Comparison of ENCODE assay signal across 8 cellular contexts in the genomic region with DNA sequence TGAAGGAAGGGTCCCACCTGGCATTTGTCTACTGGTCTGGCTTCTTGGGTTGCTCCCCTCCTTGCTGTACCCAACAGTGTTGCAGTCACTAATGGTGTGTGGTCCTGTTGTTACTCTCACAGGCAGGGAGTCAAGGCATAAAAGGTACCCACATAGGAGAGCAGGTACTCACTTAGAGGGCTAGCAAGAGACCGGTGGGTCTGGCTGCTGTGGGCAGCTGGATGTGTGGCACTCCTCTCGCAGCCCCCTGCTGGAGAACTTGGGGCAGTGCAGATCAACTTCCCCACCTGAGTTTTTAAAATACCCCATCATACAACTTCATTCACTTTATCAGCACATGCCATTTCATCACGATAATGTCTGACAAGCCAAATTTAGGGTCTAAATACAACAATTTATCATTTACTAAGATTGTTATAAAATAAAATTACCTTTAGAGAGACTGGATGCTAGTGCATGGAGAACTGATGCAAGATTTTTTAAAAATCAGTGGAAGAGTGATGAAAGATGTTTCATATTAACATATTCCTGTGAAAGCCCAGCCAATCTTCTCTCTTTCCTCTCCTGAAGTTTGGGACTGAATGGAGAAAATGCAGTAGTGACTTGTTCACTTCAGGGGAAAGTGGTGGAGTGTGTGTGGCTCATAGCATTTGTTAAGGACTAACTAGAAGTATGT. TPM values are rescaled to one million over a fixed set of nuclear protein-coding genes. Genes with fewer than 3 reads are reported as not detected.
DNase-seq lines count a peak whose midpoint lies in the region; ATAC-seq lines count a peak whose summit lies in the region.

No MANE protein-coding gene starts in this region.

- H4K91ac ChIP-seq in mesenchymal stem cell (ENCODE audit: low read length) = no peak overlapping the region

- WGBS in mesenchymal stem cell = 19% methylated on average over 2 of the region's 3 CpGs

- H3K79me1 ChIP-seq in mesenchymal stem cell (replicated peaks; ENCODE audit: low read length, poor library complexity, severe bottlenecking) = peaks cover 19% of the 10 kb centered on the region

- H3K4me3 ChIP-seq in effector memory CD4-positive, alpha-beta T cell (ENCODE audit: insufficient read depth, low read depth, low read length, poor library complexity, severe bottlenecking) = no peak overlapping the region
- no peak overlapping the region for H3K4me3 ChIP-seq in mesenchymal stem cell (ENCODE audit: insufficient read depth in 1 of 2, low read depth in 1 of 2, low read length in 2 of 2)

- no peak overlapping the region for H2BK15ac ChIP-seq in mesenchymal stem cell (ENCODE audit: low read depth, poor library complexity, severe bottlenecking)

- no peak overlapping the region for H2AK5ac ChIP-seq in mesenchymal stem cell (ENCODE audit: low read length, severe bottlenecking)

- H3K4me2 ChIP-seq in mesenchymal stem cell (ENCODE audit: low read length, poor library complexity, severe bottlenecking) = no peak overlapping the region

- no peak overlapping the region for H4K8ac ChIP-seq in mesenchymal stem cell (ENCODE audit: low read length)

- no peak overlapping the region for H2BK120ac ChIP-seq in mesenchymal stem cell (ENCODE audit: low read depth, low read length)

- H2BK12ac ChIP-seq in mesenchymal stem cell (ENCODE audit: low read length in 2 of 2) = no peak overlapping the region

- H3K27ac ChIP-seq in effector memory CD4-positive, alpha-beta T cell (ENCODE audit: insufficient read depth, low read length, poor library complexity, severe bottlenecking) = no peak overlapping the region
- no peak overlapping the region for H3K27ac ChIP-seq in mesenchymal stem cell (ENCODE audit: low read length, poor library complexity, severe bottlenecking)

- H3K4ac ChIP-seq in mesenchymal stem cell (ENCODE audit: low read depth in 1 of 2, low read length in 2 of 2) = no peak overlapping the region

- H2BK5ac ChIP-seq in mesenchymal stem cell (ENCODE audit: low read depth, low read length, poor library complexity, severe bottlenecking) = no peak overlapping the region

- H3K36me3 ChIP-seq in effector memory CD4-positive, alpha-beta T cell (ENCODE audit: control insufficient read depth, insufficient read depth, low read length) = no peaks in the 10 kb centered on the region
- H3K36me3 ChIP-seq in mesenchymal stem cell (ENCODE audit: control insufficient read depth in 1 of 2, insufficient read depth in 2 of 2, low read depth in 1 of 2, low read length in 2 of 2) = peaks cover 21 to 23% of the 10 kb centered on the region in 2 experiments

- H3K27me3 ChIP-seq in effector memory CD4-positive, alpha-beta T cell (replicated peaks; ENCODE audit: control insufficient read depth, insufficient read depth, low read length, poor library complexity, severe bottlenecking) = no peaks in the 10 kb centered on the region
- no peaks in the 10 kb centered on the region for H3K27me3 ChIP-seq in mesenchymal stem cell (ENCODE audit: control insufficient read depth in 1 of 2, insufficient read depth in 1 of 2, low read length in 2 of 2)

- H3K4me1 ChIP-seq in effector memory CD4-positive, alpha-beta T cell (ENCODE audit: control insufficient read depth, insufficient read depth, low read length, poor library complexity, severe bottlenecking) = peaks cover 10% of the 10 kb centered on the region
- H3K4me1 ChIP-seq in mesenchymal stem cell (ENCODE audit: control insufficient read depth, insufficient read depth, low read depth, low read length) = no peaks in the 10 kb centered on the region

- H2AFZ ChIP-seq in mesenchymal stem cell (ENCODE audit: low read depth, low read length) = no peak overlapping the region

- no peaks in the 10 kb centered on the region for H3K9me3 ChIP-seq in effector memory CD4-positive, alpha-beta T cell (ENCODE audit: control insufficient read depth, low read length)
- no peaks in the 10 kb centered on the region for H3K9me3 ChIP-seq in mesenchymal stem cell (ENCODE audit: control insufficient read depth, low read length)

- no peak overlapping the region for H3K9ac ChIP-seq in mesenchymal stem cell (ENCODE audit: low read length)

- no peak overlapping the region for H3K18ac ChIP-seq in mesenchymal stem cell (ENCODE audit: low read depth in 1 of 2, low read length in 2 of 2)

- no peak overlapping the region for H3K23ac ChIP-seq in mesenchymal stem cell (ENCODE audit: low read length in 2 of 2)

- DNase-seq in COLO668 (lab: John Stamatoyannopoulos, UW; ENCODE audit: unreplicated experiment) (peak; percentile 67), NCI-H1694 treated with DMSO at 0.1 percent for 48 hours (lab: John Stamatoyannopoulos, UW) (peak; percentile 30), mesenchymal stem cell (peak; percentile 58), superior temporal gyrus (ENCODE audit: extremely low spot score) (peak; percentile 72)
- peak; percentile 57 to 63 for DNase-seq in activated CD4-positive, alpha-beta T cell treated with anti-CD3 and anti-CD28 coated beads for 4 hours
- DNase-seq in effector memory CD4-positive, alpha-beta T cell = peak; percentile 8 to 34 (median 15)

- H3K14ac ChIP-seq in mesenchymal stem cell (ENCODE audit: low read length in 2 of 2) = no peak overlapping the region

- ATAC-seq in GM19468 (IDR thresholded peaks at IDR 0.05; ENCODE audit: extremely low read depth, unreplicated experiment) (peak; percentile 39), GM19351 (IDR thresholded peaks at IDR 0.05; ENCODE audit: unreplicated experiment) (no peak)

RNA-seq across cellular contexts. Expression of a gene that starts 42.8 kb away (rescaled TPM):
- polyA plus RNA-seq in mesenchymal stem cell (2013, experiment 1 of 2) = 6.6 TPM
- polyA plus RNA-seq in mesenchymal stem cell (2013, experiment 2 of 2) = 7.5 TPM

Comparison
In these comparisons a context has a peak if more than half of its experiments do, and no peak if none do; other contexts are left out.
1. DNase-seq: peak in every context shown above with its lines; median percentile 72 in superior temporal gyrus; 67 in COLO668; 60 in activated CD4-positive, alpha-beta T cell treated with anti-CD3 and anti-CD28 coated beads for 4 hours; 58 in mesenchymal stem cell; 30 in NCI-H1694 treated with DMSO at 0.1 percent for 48 hours; 15 in effector memory CD4-positive, alpha-beta T cell.